Comparison of ENCODE assay signal across 9 cellular contexts in the genomic region with DNA sequence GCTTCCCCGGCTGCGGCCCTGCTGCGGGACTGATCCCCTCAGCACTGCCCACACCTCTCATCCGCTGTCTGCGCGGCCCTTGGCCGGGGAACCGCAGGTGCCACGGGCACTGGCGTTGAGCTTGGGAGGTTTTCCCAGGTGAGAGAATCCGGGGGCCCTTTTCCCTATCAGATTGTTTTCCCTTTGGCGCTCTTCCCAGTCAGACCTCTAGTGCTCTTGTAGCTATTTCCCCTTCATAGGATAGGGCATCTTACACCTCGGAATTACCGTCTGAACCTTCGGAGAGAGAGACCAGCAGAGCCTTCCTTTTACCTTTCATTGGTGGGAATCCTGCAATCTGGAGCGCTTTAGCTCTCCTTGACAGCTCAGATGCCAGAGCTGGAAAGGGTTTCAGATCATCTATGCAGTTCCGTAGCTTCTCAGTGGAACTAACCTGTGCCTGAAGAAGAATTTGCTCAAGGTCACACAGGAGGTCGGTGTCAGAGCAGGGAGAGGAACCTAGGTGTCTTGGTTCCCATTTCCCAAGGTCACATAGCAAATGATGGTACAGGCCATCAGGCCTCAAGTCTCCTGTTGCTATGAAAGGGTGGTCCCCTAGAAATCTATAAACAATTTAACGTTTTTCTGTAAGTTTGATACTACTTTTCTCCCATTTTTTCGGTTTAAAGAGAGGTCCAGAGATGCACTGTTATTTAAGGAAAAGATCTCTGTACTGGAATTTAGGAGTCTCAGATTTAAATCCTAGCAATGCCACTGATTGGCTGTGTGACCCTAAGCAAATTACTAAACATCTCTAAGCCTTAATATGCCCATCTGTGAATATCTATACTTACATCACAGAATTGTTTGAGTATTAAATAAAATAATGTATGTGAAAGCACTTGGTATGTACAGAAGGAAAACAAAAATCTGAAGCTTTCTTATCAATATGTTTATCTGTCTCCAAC. TPM values are rescaled to one million over a fixed set of nuclear protein-coding genes. Genes with fewer than 3 reads are reported as not detected.
A peak's percentile ranks its signal among the peaks of the same experiment; 100 is the strongest.
DNase-seq lines count a peak whose midpoint lies in the region; TF ChIP-seq lines count a peak whose summit lies in the region.
"Had no signal": no experiment of that assay in that cellular context is flagged by ENCODE, and none has a peak within 500 bp of the region (broad histone marks: within the 10 kb centered on the region; RNA-seq: fewer than 3 reads in every experiment).

No MANE protein-coding gene starts in this region.

- H3K27ac ChIP-seq in left ventricle myocardium inferior (replicated peaks) = peak overlapping the region; percentile 95

- H3K27me3 ChIP-seq in left ventricle myocardium inferior (ENCODE audit: low read depth) = no peaks in the 10 kb centered on the region

- peak overlapping the region; percentile 84 for H3K27ac Mint-ChIP-seq in T-helper 2 cell treated with Interferon-gamma antibody and Interleukin-4, amounts not matched to agents 5 μg/mL and 100 μg/mL, for 36 hours
- peak overlapping the region; percentile 54 for H3K27ac Mint-ChIP-seq in activated CD4-positive, alpha-beta memory T cell treated with anti-CD3 and anti-CD28 coated beads, Interleukin-2, amount 10 ng/mL, durations not matched to agents 7 days and 5 days

- TF ChIP-seq CTCF in left ventricle myocardium inferior (IDR thresholded peaks at IDR 0.05; ENCODE audit: borderline replicate concordance) (no peak), retinal pigment epithelial cell (conservative IDR thresholded peaks at IDR 0.05; ENCODE audit: low read depth, low read length) (no peak)

- peaks cover 11% of the 10 kb centered on the region for H3K36me3 ChIP-seq in left ventricle myocardium inferior

- no peak for TF ChIP-seq RAD21 in Ishikawa (IDR thresholded peaks at IDR 0.05; ENCODE audit: low read depth)

- H3K4me3 Mint-ChIP-seq in T-helper 2 cell treated with Interferon-gamma antibody and Interleukin-4, amounts not matched to agents 5 μg/mL and 100 μg/mL, for 36 hours = peak overlapping the region; percentile 89
- peak overlapping the region; percentile 86 for H3K4me3 Mint-ChIP-seq in activated CD4-positive, alpha-beta memory T cell treated with anti-CD3 and anti-CD28 coated beads, Interleukin-2, amount 10 ng/mL, durations not matched to agents 7 days and 5 days

- POLR2A ChIA-PET in activated CD4-positive, alpha-beta memory T cell treated with anti-CD3 and anti-CD28 coated beads, Interleukin-2, amount 10 ng/mL, durations not matched to agents 7 days and 5 days (lab: Charles Lee) = interaction anchor here (0.7 to 4.2 kb wide), 12 partner anchors 9 to 288 kb away, joined by 3 to 32 read pairs (median 6); partner anchors contain the start of genes CIB2, DNAJA4, IREB2 and SKIC8

- intact Hi-C loops in left ventricle myocardium inferior (cut with micrococcal nuclease) = no loop called here

- H3K4me1 ChIP-seq in left ventricle myocardium inferior = peaks cover 77% of the 10 kb centered on the region

- H3K9me3 ChIP-seq in left ventricle myocardium inferior (replicated peaks) = no peaks in the 10 kb centered on the region

- TF ChIP-seq EP300 in Ishikawa (IDR thresholded peaks at IDR 0.05; ENCODE audit: borderline replicate concordance) = no peak

- CTCF ChIA-PET in activated CD4-positive, alpha-beta memory T cell treated with anti-CD3 and anti-CD28 coated beads, Interleukin-2, amount 10 ng/mL, durations not matched to agents 7 days and 5 days (lab: Charles Lee) = interaction anchor here (0.6 to 2.1 kb wide), 4 partner anchors 9 to 42 kb away, joined by 3 to 7 read pairs (median 6); partner anchors contain the start of gene CIB2

- no peaks in the 10 kb centered on the region for H3K27me3 Mint-ChIP-seq in T-helper 2 cell treated with Interferon-gamma antibody and Interleukin-4, amounts not matched to agents 5 μg/mL and 100 μg/mL, for 36 hours (ENCODE audit: low read depth)
- no peaks in the 10 kb centered on the region for H3K27me3 Mint-ChIP-seq in activated CD4-positive, alpha-beta memory T cell treated with anti-CD3 and anti-CD28 coated beads, Interleukin-2, amount 10 ng/mL, durations not matched to agents 7 days and 5 days

- H3K4me3 ChIP-seq in left ventricle myocardium inferior (peak overlapping the region; percentile 80), retinal pigment epithelial cell (ENCODE audit: low read length) (peak overlapping the region; percentile 80)

- DNase-seq in T-helper 2 cell treated with Interferon-gamma antibody and Interleukin-4, amounts not matched to agents 5 μg/mL and 100 μg/mL, for 36 hours (ENCODE audit: low spot score) = no peak
- DNase-seq in T-helper 2 cell (no peak), left ventricle myocardium inferior (no peak), retinal pigment epithelial cell (ENCODE audit: low read depth) (no peak), HuH-7 (ENCODE audit: low spot score) (no peak)
- DNase-seq in activated CD4-positive, alpha-beta memory T cell treated with anti-CD3 and anti-CD28 coated beads, Interleukin-2, amount 10 ng/mL, durations not matched to agents 7 days and 5 days = no peak
- no peak for DNase-seq in activated CD4-positive, alpha-beta T cell treated with anti-CD3 and anti-CD28 coated beads for 1 hour

- peaks cover 15% of the 10 kb centered on the region for H3K36me3 Mint-ChIP-seq in T-helper 2 cell treated with Interferon-gamma antibody and Interleukin-4, amounts not matched to agents 5 μg/mL and 100 μg/mL, for 36 hours (ENCODE audit: low read depth)
- H3K36me3 Mint-ChIP-seq in activated CD4-positive, alpha-beta memory T cell treated with anti-CD3 and anti-CD28 coated beads, Interleukin-2, amount 10 ng/mL, durations not matched to agents 7 days and 5 days (ENCODE audit: low read depth) = peaks cover 21% of the 10 kb centered on the region

- no peaks in the 10 kb centered on the region for H3K9me3 Mint-ChIP-seq in T-helper 2 cell treated with Interferon-gamma antibody and Interleukin-4, amounts not matched to agents 5 μg/mL and 100 μg/mL, for 36 hours
- no peaks in the 10 kb centered on the region for H3K9me3 Mint-ChIP-seq in activated CD4-positive, alpha-beta memory T cell treated with anti-CD3 and anti-CD28 coated beads, Interleukin-2, amount 10 ng/mL, durations not matched to agents 7 days and 5 days

- H3K4me1 Mint-ChIP-seq in T-helper 2 cell treated with Interferon-gamma antibody and Interleukin-4, amounts not matched to agents 5 μg/mL and 100 μg/mL, for 36 hours (ENCODE audit: low read depth) = peaks cover 45% of the 10 kb centered on the region
- peaks cover 42% of the 10 kb centered on the region for H3K4me1 Mint-ChIP-seq in activated CD4-positive, alpha-beta memory T cell treated with anti-CD3 and anti-CD28 coated beads, Interleukin-2, amount 10 ng/mL, durations not matched to agents 7 days and 5 days

TF ChIP-seq in Ishikawa, 13 proteins besides CTCF, POLR2A, EP300 and RAD21:
- TF ChIP-seq, protein P1, sequence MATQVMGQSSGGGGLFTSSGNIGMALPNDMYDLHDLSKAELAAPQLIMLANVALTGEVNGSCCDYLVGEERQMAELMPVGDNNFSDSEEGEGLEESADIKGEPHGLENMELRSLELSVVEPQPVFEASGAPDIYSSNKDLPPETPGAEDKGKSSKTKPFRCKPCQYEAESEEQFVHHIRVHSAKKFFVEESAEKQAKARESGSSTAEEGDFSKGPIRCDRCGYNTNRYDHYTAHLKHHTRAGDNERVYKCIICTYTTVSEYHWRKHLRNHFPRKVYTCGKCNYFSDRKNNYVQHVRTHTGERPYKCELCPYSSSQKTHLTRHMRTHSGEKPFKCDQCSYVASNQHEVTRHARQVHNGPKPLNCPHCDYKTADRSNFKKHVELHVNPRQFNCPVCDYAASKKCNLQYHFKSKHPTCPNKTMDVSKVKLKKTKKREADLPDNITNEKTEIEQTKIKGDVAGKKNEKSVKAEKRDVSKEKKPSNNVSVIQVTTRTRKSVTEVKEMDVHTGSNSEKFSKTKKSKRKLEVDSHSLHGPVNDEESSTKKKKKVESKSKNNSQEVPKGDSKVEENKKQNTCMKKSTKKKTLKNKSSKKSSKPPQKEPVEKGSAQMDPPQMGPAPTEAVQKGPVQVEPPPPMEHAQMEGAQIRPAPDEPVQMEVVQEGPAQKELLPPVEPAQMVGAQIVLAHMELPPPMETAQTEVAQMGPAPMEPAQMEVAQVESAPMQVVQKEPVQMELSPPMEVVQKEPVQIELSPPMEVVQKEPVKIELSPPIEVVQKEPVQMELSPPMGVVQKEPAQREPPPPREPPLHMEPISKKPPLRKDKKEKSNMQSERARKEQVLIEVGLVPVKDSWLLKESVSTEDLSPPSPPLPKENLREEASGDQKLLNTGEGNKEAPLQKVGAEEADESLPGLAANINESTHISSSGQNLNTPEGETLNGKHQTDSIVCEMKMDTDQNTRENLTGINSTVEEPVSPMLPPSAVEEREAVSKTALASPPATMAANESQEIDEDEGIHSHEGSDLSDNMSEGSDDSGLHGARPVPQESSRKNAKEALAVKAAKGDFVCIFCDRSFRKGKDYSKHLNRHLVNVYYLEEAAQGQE (IDR thresholded peaks at IDR 0.05; ENCODE audit: low read depth) = no peak
- TF ChIP-seq NFIC (IDR thresholded peaks at IDR 0.05) = 0 out of 2 replicates have a peak, but pooled peaks have one; percentile 6
- TF ChIP-seq ZBTB7A (IDR thresholded peaks at IDR 0.05; ENCODE audit: low read depth) = peak; percentile 39; the same call in 1 of the 2 replicates
- TF ChIP-seq, protein P2, sequence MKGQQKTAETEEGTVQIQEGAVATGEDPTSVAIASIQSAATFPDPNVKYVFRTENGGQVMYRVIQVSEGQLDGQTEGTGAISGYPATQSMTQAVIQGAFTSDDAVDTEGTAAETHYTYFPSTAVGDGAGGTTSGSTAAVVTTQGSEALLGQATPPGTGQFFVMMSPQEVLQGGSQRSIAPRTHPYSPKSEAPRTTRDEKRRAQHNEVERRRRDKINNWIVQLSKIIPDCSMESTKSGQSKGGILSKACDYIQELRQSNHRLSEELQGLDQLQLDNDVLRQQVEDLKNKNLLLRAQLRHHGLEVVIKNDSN (IDR thresholded peaks at IDR 0.05) = no peak
- no peak for TF ChIP-seq TAF1 (IDR thresholded peaks at IDR 0.05; ENCODE audit: low read depth)
- no peak for TF ChIP-seq CREB1 (IDR thresholded peaks at IDR 0.05; ENCODE audit: low read depth)
- TF ChIP-seq EGR1 (IDR thresholded peaks at IDR 0.05) = no peak
TF ChIP-seq in Ishikawa: peak in this region for 2.

RNA-seq across cellular contexts. Expression of gene IDH3A, which starts 0.9 kb away (rescaled TPM):
- 10 to 100 TPM; 73.5 to 85.0 TPM for total RNA-seq in activated CD4-positive, alpha-beta memory T cell treated with anti-CD3 and anti-CD28 coated beads, Interleukin-2, amount 10 ng/mL, durations not matched to agents 7 days and 5 days
- total RNA-seq in left ventricle myocardium inferior = 465 TPM

RNA-seq across cellular contexts. Expression of gene CIB2, which starts 18.8 kb away (rescaled TPM):
- 1 to 10 TPM in 1 of 2 experiments, under 1 TPM in 1; 0.91 to 1.1 TPM for total RNA-seq in activated CD4-positive, alpha-beta memory T cell treated with anti-CD3 and anti-CD28 coated beads, Interleukin-2, amount 10 ng/mL, durations not matched to agents 7 days and 5 days
- 26.1 TPM for total RNA-seq in left ventricle myocardium inferior

RNA-seq across cellular contexts. Expression of gene SH2D7, which starts 57.7 kb away (rescaled TPM):
- not detected for total RNA-seq in activated CD4-positive, alpha-beta memory T cell treated with anti-CD3 and anti-CD28 coated beads, Interleukin-2, amount 10 ng/mL, durations not matched to agents 7 days and 5 days
- not detected for total RNA-seq in left ventricle myocardium inferior
- total RNA-seq: glomerular endothelial cell had no signal

Comparison
In these comparisons a context has a peak if more than half of its experiments do, and no peak if none do; other contexts are left out.
1. RNA of gene CIB2, which starts 18.8 kb away (total RNA-seq): 26.1 TPM in left ventricle myocardium inferior (single experiment); 0.91 to 1.1 TPM in activated CD4-positive, alpha-beta memory T cell treated with anti-CD3 and anti-CD28 coated beads, Interleukin-2, amount 10 ng/mL, durations not matched to agents 7 days and 5 days; every median in the first group is over 10 times any median in the second.